Comparison of ENCODE assay signal across 8 cellular contexts in genomic region chr6:95866732-95867131, GRCh38.
DNase-seq lines count a peak whose midpoint lies in the region; ATAC-seq and TF ChIP-seq lines count a peak whose summit lies in the region.

No MANE protein-coding gene starts in this region.

- no peak overlapping the region for H3K4me3 Mint-ChIP-seq in brain

- H3K9me3 Mint-ChIP-seq in brain = peaks cover 0 to 5% (median 0%) of the 10 kb centered on the region in 5 experiments

- no peak overlapping the region for H3K27ac Mint-ChIP-seq in brain

- DNase-seq in NCI-H345 (lab: John Stamatoyannopoulos, UW) = peak; percentile 18
- no peak for DNase-seq in NCI-H345 treated with DMSO at 0.1 percent for 48 hours (lab: John Stamatoyannopoulos, UW; ENCODE audit: unreplicated experiment)
- peak; percentile 43 for DNase-seq in NAMALWA (ENCODE audit: low spot score)
- peak; percentile 9 for DNase-seq in renal cortical epithelial cell (ENCODE audit: low read depth)
- no peak for DNase-seq in central memory CD4-positive, alpha-beta T cell

- no peaks in the 10 kb centered on the region for H3K27me3 Mint-ChIP-seq in brain

- no peaks in the 10 kb centered on the region for H3K4me1 Mint-ChIP-seq in brain

- TF ChIP-seq CTCF in brain (conservative IDR thresholded peaks at IDR 0.05) = peak; percentile 34 to 66

- H3K36me3 Mint-ChIP-seq in brain = no peaks in the 10 kb centered on the region

- ATAC-seq in HG03196 (IDR thresholded peaks at IDR 0.05; ENCODE audit: unreplicated experiment) (no peak), HG03095 (IDR thresholded peaks at IDR 0.05; ENCODE audit: unreplicated experiment) (no peak)

Comparison
In these comparisons a context has a peak if more than half of its experiments do, and no peak if none do; other contexts are left out.
1. DNase-seq: peak in NCI-H345 (single experiment), NAMALWA (single experiment) and renal cortical epithelial cell (single experiment); none in NCI-H345 treated with DMSO at 0.1 percent for 48 hours (single experiment) and central memory CD4-positive, alpha-beta T cell (single experiment).